ENCODE assay signal across 10 cellular contexts in the genomic region with DNA sequence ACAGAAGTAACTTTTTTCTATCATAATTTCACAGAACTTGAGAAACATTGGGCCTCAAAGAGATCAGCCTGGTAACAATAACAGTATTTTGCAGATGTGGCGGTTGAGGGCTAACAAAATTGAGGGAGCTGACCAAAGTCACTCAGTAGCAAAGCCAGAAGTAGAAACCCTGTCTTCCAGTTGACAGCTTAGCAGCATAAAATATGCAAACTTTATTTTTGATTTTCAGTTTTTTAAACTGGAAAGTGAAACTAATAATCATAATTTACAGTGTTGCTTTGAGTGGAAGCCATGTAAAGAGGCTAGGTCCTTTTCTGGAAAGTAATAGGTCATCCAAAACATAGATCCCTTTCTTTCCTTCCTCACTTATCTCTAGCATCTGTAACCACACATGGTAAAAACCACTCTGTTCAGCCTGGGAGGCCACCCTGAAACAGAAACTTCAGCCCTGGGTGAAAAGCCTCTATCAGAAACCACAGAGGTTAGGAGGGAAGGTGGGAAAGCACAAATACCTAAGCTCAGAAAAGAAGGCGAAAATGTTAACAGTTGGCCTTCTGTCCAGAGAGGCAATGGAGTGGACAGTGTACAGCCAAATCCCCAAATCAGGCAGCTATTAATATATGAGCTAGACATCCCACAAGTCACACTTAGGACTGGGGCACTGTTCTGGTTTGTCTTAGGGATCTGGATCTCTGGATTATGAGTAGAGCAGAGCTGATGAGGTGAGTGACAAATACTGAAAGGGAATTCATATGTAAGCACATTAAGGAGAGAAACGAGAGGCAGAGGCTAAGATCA.
DNase-seq lines count a peak whose midpoint lies in the region; ATAC-seq and TF ChIP-seq lines count a peak whose summit lies in the region.
"Had no signal": no experiment of that assay in that cellular context is flagged by ENCODE, and none has a peak within 500 bp of the region (broad histone marks: within the 10 kb centered on the region; RNA-seq: fewer than 3 reads in every experiment).

No MANE protein-coding gene starts in this region.

- H3K27me3 Mint-ChIP-seq in activated naive CD8-positive, alpha-beta T cell treated with anti-CD3 and anti-CD28 coated beads, Interleukin-2, amount 10 ng/mL, durations not matched to agents 7 days and 5 days = peaks cover 2% of the 10 kb centered on the region
- H3K27me3 Mint-ChIP-seq in progenitor cell of endocrine pancreas = peaks cover 26% of the 10 kb centered on the region

- no peaks in the 10 kb centered on the region for H3K27me3 ChIP-seq in sigmoid colon

- TF ChIP-seq POLR2A in sigmoid colon (IDR thresholded peaks at IDR 0.05) = no peak

- no peaks in the 10 kb centered on the region for H3K36me3 ChIP-seq in sigmoid colon

- peak overlapping the region; percentile 6 for H3K4me3 Mint-ChIP-seq in activated naive CD8-positive, alpha-beta T cell treated with anti-CD3 and anti-CD28 coated beads, Interleukin-2, amount 10 ng/mL, durations not matched to agents 7 days and 5 days
- H3K4me3 Mint-ChIP-seq in progenitor cell of endocrine pancreas (ENCODE audit: low read depth) = no peak overlapping the region

- POLR2A ChIA-PET in activated naive CD8-positive, alpha-beta T cell treated with anti-CD3 and anti-CD28 coated beads, Interleukin-2, amount 10 ng/mL, durations not matched to agents 7 days and 5 days (lab: Charles Lee) = no interaction called here

- H3K4me1 ChIP-seq in sigmoid colon = no peaks in the 10 kb centered on the region

- no peak overlapping the region for H3K27ac Mint-ChIP-seq in activated naive CD8-positive, alpha-beta T cell treated with anti-CD3 and anti-CD28 coated beads, Interleukin-2, amount 10 ng/mL, durations not matched to agents 7 days and 5 days
- no peak overlapping the region for H3K27ac Mint-ChIP-seq in progenitor cell of endocrine pancreas

- H3K27ac ChIP-seq in sigmoid colon = no peak overlapping the region
- H3K27ac ChIP-seq: C4-2B had no signal

- peaks cover 10% of the 10 kb centered on the region for H3K4me1 Mint-ChIP-seq in activated naive CD8-positive, alpha-beta T cell treated with anti-CD3 and anti-CD28 coated beads, Interleukin-2, amount 10 ng/mL, durations not matched to agents 7 days and 5 days
- H3K4me1 Mint-ChIP-seq in progenitor cell of endocrine pancreas (ENCODE audit: low read depth) = peaks cover 26% of the 10 kb centered on the region

- H3K4me3 ChIP-seq in sigmoid colon = no peak overlapping the region
- H3K4me3 ChIP-seq: K562 had no signal

- WGBS in sigmoid colon, 2 donors = 54 to 60% methylated on average over 3 of the region's 3 CpGs

- no peak for TF ChIP-seq CTCF in progenitor cell of endocrine pancreas (IDR thresholded peaks at IDR 0.05; ENCODE audit: unreplicated experiment)
- TF ChIP-seq CTCF in sigmoid colon (IDR thresholded peaks at IDR 0.05) = no peak

- ATAC-seq in GM19463 (IDR thresholded peaks at IDR 0.05; ENCODE audit: unreplicated experiment) = peak; percentile 96
- ATAC-seq in HG03097 (IDR thresholded peaks at IDR 0.05; ENCODE audit: low FRiP score, unreplicated experiment) = peak; percentile 93
- no peak for ATAC-seq in activated naive CD8-positive, alpha-beta T cell treated with anti-CD3 and anti-CD28 coated beads, Interleukin-2, amount 10 ng/mL, durations not matched to agents 7 days and 5 days (ENCODE audit: low read depth)
- ATAC-seq: K562 had no signal

- no peaks in the 10 kb centered on the region for H3K9me3 ChIP-seq in sigmoid colon

- intact Hi-C loops in sigmoid colon (cut with DNase I) = no loop called here

- H3K36me3 Mint-ChIP-seq in activated naive CD8-positive, alpha-beta T cell treated with anti-CD3 and anti-CD28 coated beads, Interleukin-2, amount 10 ng/mL, durations not matched to agents 7 days and 5 days = no peaks in the 10 kb centered on the region
- no peaks in the 10 kb centered on the region for H3K36me3 Mint-ChIP-seq in progenitor cell of endocrine pancreas (ENCODE audit: insufficient read depth)

- peak in 1 of 4 donors; percentile 1 for TF ChIP-seq EP300 in sigmoid colon (IDR thresholded peaks at IDR 0.05)

- DNase-seq in EH (ENCODE audit: low read depth) (peak; percentile 63), progenitor cell of endocrine pancreas (ENCODE audit: low spot score, unreplicated experiment) (no peak), hippocampal formation (lab: John Stamatoyannopoulos, UW) (no peak), ACHN (no peak), sigmoid colon (no peak)
- no peak for DNase-seq in activated naive CD8-positive, alpha-beta T cell treated with anti-CD3 and anti-CD28 coated beads, Interleukin-2, amount 10 ng/mL, durations not matched to agents 7 days and 5 days

- in situ Hi-C loops in ACHN (cut with HindIII; ENCODE audit: low pct_ligation_motif_present, low pct_unique_long_range_greater_than_20kb, low sequenced_read_pairs) = no loop called here

- H3K9me3 Mint-ChIP-seq in activated naive CD8-positive, alpha-beta T cell treated with anti-CD3 and anti-CD28 coated beads, Interleukin-2, amount 10 ng/mL, durations not matched to agents 7 days and 5 days = peaks cover 4% of the 10 kb centered on the region
- H3K9me3 Mint-ChIP-seq in progenitor cell of endocrine pancreas (ENCODE audit: low read depth) = no peaks in the 10 kb centered on the region
